Comparison of ENCODE assay signal across 8 cellular contexts in the genomic region with DNA sequence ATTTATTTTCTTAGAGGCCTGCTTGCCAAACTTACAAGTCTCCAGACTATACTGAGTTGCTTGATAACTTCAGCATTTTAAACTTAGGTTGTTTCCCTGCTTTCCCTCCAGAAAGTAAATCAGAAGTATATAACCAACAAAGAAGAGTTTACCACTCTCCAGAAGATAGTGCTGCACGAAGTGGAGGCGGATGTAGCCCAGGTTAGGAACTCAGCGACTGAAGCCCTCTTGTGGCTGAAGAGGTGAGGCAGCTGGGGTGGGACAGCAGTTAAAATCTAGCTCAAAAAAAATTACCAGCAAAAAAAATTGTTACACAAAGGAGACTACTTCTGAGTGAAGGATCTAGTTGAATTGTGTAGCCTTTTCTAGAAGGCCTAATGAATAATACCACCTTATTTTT. TPM values are rescaled to one million over a fixed set of nuclear protein-coding genes. Genes with fewer than 3 reads are reported as not detected.
A peak's percentile ranks its signal among the peaks of the same experiment; 100 is the strongest.
DNase-seq lines count a peak whose midpoint lies in the region; ATAC-seq and TF ChIP-seq lines count a peak whose summit lies in the region.
"Not testable (repeated sequence)": the region's sequence is repeated elsewhere in the genome, so short reads cannot be mapped to it uniquely, and the experiment has no call there.

No MANE protein-coding gene starts in this region.

- H4K8ac ChIP-seq in mesendoderm (ENCODE audit: low read depth, low read length): not testable (repeated sequence)

- H4K5ac ChIP-seq in mesendoderm (ENCODE audit: low read length): not testable (repeated sequence)

- H2AK5ac ChIP-seq in mesendoderm (ENCODE audit: low read length): not testable (repeated sequence)

- not testable (repeated sequence) for H2BK120ac ChIP-seq in mesendoderm (ENCODE audit: low read depth, low read length)

- not testable (repeated sequence) for H3K4ac ChIP-seq in mesendoderm (ENCODE audit: low read depth, low read length)

- no CpG with 5 or more reads among the region's 3 CpGs for whole genome bisulfite sequencing in mesendoderm (ENCODE audit: extremely low coverage, insufficient coverage, low lambda C conversion rate)

- not testable (repeated sequence) for H3K79me2 ChIP-seq in mesendoderm (ENCODE audit: control insufficient read depth, insufficient read depth, low read length)

- H3K9ac ChIP-seq in mesendoderm (ENCODE audit: low read length): not testable (repeated sequence)

- not testable (repeated sequence) for H3K4me1 ChIP-seq in mesendoderm (ENCODE audit: control insufficient read depth, low read depth, low read length)

- TF ChIP-seq CTCF in LNCAP (IDR thresholded peaks at IDR 0.05): peak; percentile 67

- H3K27ac ChIP-seq in mesendoderm (ENCODE audit: low read depth, low read length): not testable (repeated sequence)

- H3K36me3 ChIP-seq in mesendoderm (ENCODE audit: control insufficient read depth, insufficient read depth, low read length): not testable (repeated sequence)

- H3K79me1 ChIP-seq in mesendoderm (ENCODE audit: low read length): not testable (repeated sequence)

- H3K4me2 ChIP-seq in mesendoderm (ENCODE audit: low read length): not testable (repeated sequence)

- ATAC-seq in GM21529 (IDR thresholded peaks at IDR 0.05; ENCODE audit: unreplicated experiment): peak; percentile 80
- peak; percentile 58 for ATAC-seq in esophagus mucosa

- not testable (repeated sequence) for H3K4me3 ChIP-seq in mesendoderm (ENCODE audit: low read length)

- not testable (repeated sequence) for H3K27me3 ChIP-seq in mesendoderm (ENCODE audit: insufficient read depth, low read length, poor library complexity)

- not testable (repeated sequence) for H3K18ac ChIP-seq in mesendoderm (ENCODE audit: low read length)

- DNase-seq in DMS153 treated with DMSO at 0.1 percent for 48 hours (lab: John Stamatoyannopoulos, UW; ENCODE audit: unreplicated experiment) (peak; percentile 20), SHP77 (lab: John Stamatoyannopoulos, UW) (peak; percentile 34 to 39), activated T-helper 1 cell treated with Interleukin-2 at 50 U/mL for 16 hours (ENCODE audit: low read depth) (peak; percentile 3), mesendoderm (peak; percentile 37)
- DNase-seq in stimulated activated CD8-positive, alpha-beta memory T cell treated with anti-CD3 and anti-CD28 coated beads, Interleukin-7, amount 100 ng/mL, for 4 hours (ENCODE audit: low read depth in 2 of 2): peak; percentile 7 to 14

- not testable (repeated sequence) for H3K56ac ChIP-seq in mesendoderm (ENCODE audit: low read length)

- H2BK15ac ChIP-seq in mesendoderm (replicated peaks; ENCODE audit: low read depth): not testable (repeated sequence)

- H2BK5ac ChIP-seq in mesendoderm (ENCODE audit: low read length): not testable (repeated sequence)

- H3K23ac ChIP-seq in mesendoderm (ENCODE audit: low read length): not testable (repeated sequence)

RNA-seq across cellular contexts. Expression of gene PLEKHA8, which starts 33.6 kb away (rescaled TPM):
- total RNA-seq in esophagus mucosa: 5.7 TPM
- 24.9 TPM for polyA plus RNA-seq in mesendoderm (2013, experiment 1 of 2)
- 24.8 TPM for polyA plus RNA-seq in mesendoderm (2013, experiment 2 of 2)

RNA-seq across cellular contexts. Expression of gene FKBP14, which starts 35.3 kb away (rescaled TPM):
- total RNA-seq in esophagus mucosa: 7.6 TPM
- polyA plus RNA-seq in mesendoderm (2013, experiment 1 of 2): 36.4 TPM
- polyA plus RNA-seq in mesendoderm (2013, experiment 2 of 2): 35.2 TPM
